In the genomic region with DNA sequence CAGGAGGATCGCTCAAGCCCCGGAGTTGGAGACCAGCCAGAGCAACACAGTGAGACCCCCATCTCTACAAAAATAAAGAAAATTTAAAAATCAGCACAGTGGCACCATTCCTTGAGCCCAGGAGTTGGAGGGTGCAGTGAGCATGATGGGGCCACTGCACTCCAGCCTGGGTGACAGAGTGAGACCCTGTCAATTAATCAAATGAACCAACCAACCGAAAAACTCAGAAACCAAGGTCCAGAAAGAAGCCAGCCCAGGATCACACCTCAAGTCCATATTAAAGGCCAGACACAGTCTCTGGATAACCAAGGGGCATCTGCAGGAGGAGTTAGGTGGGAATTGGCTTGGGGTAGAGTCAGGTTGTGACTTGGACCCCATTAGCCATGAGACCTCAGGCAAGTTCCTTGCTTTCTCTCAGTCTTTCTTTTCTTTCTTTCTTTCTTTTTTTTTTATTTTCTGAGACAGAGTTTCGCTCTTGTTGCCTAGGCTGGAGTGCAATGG, we compare ENCODE assay signal across 1 cellular context.
TF ChIP-seq lines count a peak whose summit lies in the region.

No MANE protein-coding gene starts in this region.

TF ChIP-seq in HEK293, 187 proteins besides CTCF, POLR2A, EP300 and RAD21 (continued from another document):
- 0 out of 2 replicates have a peak, but pooled peaks have one; percentile 39 for TF ChIP-seq ZNF335 (tag by site-specific recombination; conservative IDR thresholded peaks at IDR 0.05)
- TF ChIP-seq KLF16 (tag by site-specific recombination; IDR thresholded peaks at IDR 0.05): no peak
- TF ChIP-seq ZNF121 (tag by site-specific recombination; IDR thresholded peaks at IDR 0.05): peak; percentile 92
- peak; percentile 72; the same call in 1 of the 2 replicates for TF ChIP-seq ZNF18 (tag by site-specific recombination; IDR thresholded peaks at IDR 0.05)
- 0 out of 2 replicates have a peak, but pooled peaks have one; percentile 47 for TF ChIP-seq ZBTB17 (tag by site-specific recombination; IDR thresholded peaks at IDR 0.05)
- no peak for TF ChIP-seq SCRT2 (tag by site-specific recombination; IDR thresholded peaks at IDR 0.05)
